Comparison of ENCODE assay signal across 14 cellular contexts in the genomic region with DNA sequence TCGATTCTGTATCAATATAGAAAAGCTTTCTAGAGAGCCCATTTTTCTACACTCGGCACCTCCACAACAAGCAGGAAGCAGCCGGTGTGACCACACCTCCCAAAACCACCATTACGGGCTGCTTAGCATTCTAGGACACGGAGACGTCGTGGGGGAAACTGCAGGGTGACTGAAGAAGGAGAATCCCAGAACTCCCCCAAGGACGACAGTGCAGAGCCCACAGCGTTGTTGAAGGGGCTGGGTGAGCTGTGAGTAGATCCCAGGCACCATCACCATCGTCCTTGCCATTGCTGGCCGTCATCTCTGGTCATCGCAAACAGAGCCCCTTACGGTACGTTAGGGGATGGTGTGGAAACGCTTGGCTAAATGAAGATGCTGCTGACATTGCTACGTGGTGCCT.
A peak's percentile ranks its signal among the peaks of the same experiment; 100 is the strongest.
DNase-seq lines count a peak whose midpoint lies in the region; TF ChIP-seq lines count a peak whose summit lies in the region.
"Had no signal": no experiment of that assay in that cellular context is flagged by ENCODE, and none has a peak within 500 bp of the region (broad histone marks: within the 10 kb centered on the region; RNA-seq: fewer than 3 reads in every experiment).

No MANE protein-coding gene starts in this region.

- WGBS in neuronal stem cell (ENCODE audit: extremely low coverage in 2 of 2, insufficient read length in 2 of 2, insufficient replicate concordance in 1 of 2), 2 donors: no CpG with 5 or more reads among the region's 16 CpGs
- 86% methylated on average over 16 of the region's 16 CpGs for WGBS in hepatocyte (ENCODE audit: low lambda C conversion rate, missing lambda C conversion rate)

- peak overlapping the region; percentile 53 for H3K18ac ChIP-seq in neuronal stem cell (ENCODE audit: low read length)

- no peak overlapping the region for H3K14ac ChIP-seq in neuronal stem cell (ENCODE audit: low read length)

- H3K27me3 ChIP-seq in BLaER1 treated with 17β-estradiol and CSF1 and Interleukin-3, amounts not matched to agents 10 nM and 100 nM: peaks cover 0 to 17% (median 0%) of the 10 kb centered on the region in 11 experiments; a peak in 3 of 22 replicates
- H3K27me3 ChIP-seq in neuronal stem cell (ENCODE audit: control insufficient read depth in 3 of 3, insufficient read depth in 3 of 3, low read depth in 1 of 3, low read length in 3 of 3): no peaks in the 10 kb centered on the region
- H3K27me3 ChIP-seq in hepatocyte: no peaks in the 10 kb centered on the region

- H2BK12ac ChIP-seq in neuronal stem cell (ENCODE audit: low read length): no peak overlapping the region

- no peaks in the 10 kb centered on the region for H3K79me1 ChIP-seq in neuronal stem cell (ENCODE audit: low read depth, low read length)

- no peak overlapping the region for H2AFZ ChIP-seq in neuronal stem cell (ENCODE audit: low read length)
- H2AFZ ChIP-seq in hepatocyte: no peak overlapping the region
- H2AFZ ChIP-seq: GM23248 had no signal

- no peak overlapping the region for H2AK5ac ChIP-seq in neuronal stem cell (ENCODE audit: low read depth, low read length)

- DNase-seq in DMS79 treated with DMSO at 0.1 percent for 48 hours (lab: John Stamatoyannopoulos, UW): peak; percentile 73
- DNase-seq in neuronal stem cell (ENCODE audit: low spot score): no peak
- no peak for DNase-seq in NCI-H2171 treated with DMSO at 0.1 percent for 48 hours (lab: John Stamatoyannopoulos, UW)
- no peak for DNase-seq in hepatocyte (ENCODE audit: low spot score)
- DNase-seq in stimulated activated CD4-positive, alpha-beta T cell treated with anti-CD3 and anti-CD28 coated beads, Interleukin-2, amount 100 ng/mL, for 24 hours: no peak
- DNase-seq: CD4-positive, alpha-beta T cell; CD8-positive, alpha-beta memory T cell; DMS 273 treated with DMSO at 0.1 percent for 48 hours; DND-41; GM23248; H7; HCEC 1CT had no signal

- TF ChIP-seq CTCF in hepatocyte (IDR thresholded peaks at IDR 0.05; ENCODE audit: poor library complexity): no peak

- no peak overlapping the region for H2BK15ac ChIP-seq in neuronal stem cell (ENCODE audit: low read length)

- peak overlapping the region; percentile 17 for H3K23ac ChIP-seq in neuronal stem cell (ENCODE audit: low read depth, low read length, poor library complexity)

- H4K20me1 ChIP-seq in BLaER1 treated with 17β-estradiol and CSF1 and Interleukin-3, amounts not matched to agents 10 nM and 100 nM: peaks cover 0 to 10% (median 0%) of the 10 kb centered on the region in 11 experiments; a peak in 2 of 22 replicates
- no peaks in the 10 kb centered on the region for H4K20me1 ChIP-seq in hepatocyte (ENCODE audit: insufficient read depth, poor library complexity, severe bottlenecking)

- H3K9ac ChIP-seq in BLaER1 treated with 17β-estradiol and CSF1 and Interleukin-3, amounts not matched to agents 10 nM and 100 nM: no peak overlapping the region
- no peak overlapping the region for H3K9ac ChIP-seq in neuronal stem cell (ENCODE audit: low read depth, low read length, poor library complexity)
- H3K9ac ChIP-seq: GM23248 had no signal

- H2BK5ac ChIP-seq in neuronal stem cell (ENCODE audit: low read length): no peak overlapping the region

- peak overlapping the region in 9 of 11 experiments; percentile 34 to 79 (median 69); a peak in 18 of 22 replicates for H3K4me2 ChIP-seq in BLaER1 treated with 17β-estradiol and CSF1 and Interleukin-3, amounts not matched to agents 10 nM and 100 nM
- H3K4me2 ChIP-seq in neuronal stem cell (ENCODE audit: insufficient read depth, low read length, poor library complexity, severe bottlenecking): no peak overlapping the region
- H3K4me2 ChIP-seq in hepatocyte: no peak overlapping the region

- peaks cover 0 to 13% (median 6%) of the 10 kb centered on the region in 11 experiments; a peak in 17 of 22 replicates for H3K9me3 ChIP-seq in BLaER1 treated with 17β-estradiol and CSF1 and Interleukin-3, amounts not matched to agents 10 nM and 100 nM (replicated peaks in 1 of 11)
- peaks cover 0 to 8% of the 10 kb centered on the region in 2 donors for H3K9me3 ChIP-seq in neuronal stem cell (replicated peaks in 1 of 2; ENCODE audit: control insufficient read depth in 2 of 2, insufficient read depth in 1 of 2, low read depth in 1 of 2, low read length in 2 of 2)
- H3K9me3 ChIP-seq in hepatocyte (ENCODE audit: low read depth): no peaks in the 10 kb centered on the region

- H3K27ac ChIP-seq in BLaER1 treated with 17β-estradiol and CSF1 and Interleukin-3, amounts not matched to agents 10 nM and 100 nM: no peak overlapping the region
- H3K27ac ChIP-seq in neuronal stem cell (replicated peaks; ENCODE audit: low read length) (no peak overlapping the region), hepatocyte (no peak overlapping the region)
- H3K27ac ChIP-seq: GM23248 had no signal

- H3K9me2 ChIP-seq in hepatocyte (replicated peaks; ENCODE audit: insufficient read depth): no peaks in the 10 kb centered on the region

- no peaks in the 10 kb centered on the region for H3K79me2 ChIP-seq in hepatocyte

- H2BK120ac ChIP-seq in neuronal stem cell (ENCODE audit: low read depth, low read length): no peak overlapping the region

- no peaks in the 10 kb centered on the region for H3K36me3 ChIP-seq in BLaER1 treated with 17β-estradiol and CSF1 and Interleukin-3, amounts not matched to agents 10 nM and 100 nM
- H3K36me3 ChIP-seq in neuronal stem cell (replicated peaks in 1 of 2; ENCODE audit: control insufficient read depth in 2 of 2, insufficient read depth in 2 of 2, low read length in 2 of 2) (no peaks in the 10 kb centered on the region), hepatocyte (replicated peaks; ENCODE audit: insufficient read depth, low read depth) (no peaks in the 10 kb centered on the region)

- no peak overlapping the region for H3K4ac ChIP-seq in neuronal stem cell (ENCODE audit: low read length)

- H4K8ac ChIP-seq in neuronal stem cell (ENCODE audit: low read depth, low read length): no peak overlapping the region

- H4K91ac ChIP-seq in neuronal stem cell (ENCODE audit: low read depth, low read length, poor library complexity): no peak overlapping the region

- H3K4me1 ChIP-seq in BLaER1 treated with 17β-estradiol and CSF1 and Interleukin-3, amounts not matched to agents 10 nM and 100 nM: peaks cover 24 to 39% (median 37%) of the 10 kb centered on the region in 10 experiments
- H3K4me1 ChIP-seq in neuronal stem cell (ENCODE audit: control insufficient read depth in 2 of 2, insufficient read depth in 1 of 2, low read depth in 1 of 2, low read length in 2 of 2) (no peaks in the 10 kb centered on the region), hepatocyte (ENCODE audit: insufficient read depth) (no peaks in the 10 kb centered on the region)

- no peak overlapping the region for H3K4me3 ChIP-seq in BLaER1 treated with 17β-estradiol and CSF1 and Interleukin-3, amounts not matched to agents 10 nM and 100 nM
- H3K4me3 ChIP-seq in neuronal stem cell (ENCODE audit: low read length in 2 of 2) (no peak overlapping the region), hepatocyte (no peak overlapping the region)
- H3K4me3 ChIP-seq: GM12878, GM23248 had no signal

Comparison
In these comparisons a context has a peak if more than half of its experiments do, and no peak if none do; other contexts are left out.
1. H3K4me2 ChIP-seq: peak in BLaER1 treated with 17β-estradiol and CSF1 and Interleukin-3, amounts not matched to agents 10 nM and 100 nM (9 of 11); none in neuronal stem cell (single experiment) and hepatocyte (single experiment).